Comparison of ENCODE assay signal across 9 cellular contexts in the genomic region with DNA sequence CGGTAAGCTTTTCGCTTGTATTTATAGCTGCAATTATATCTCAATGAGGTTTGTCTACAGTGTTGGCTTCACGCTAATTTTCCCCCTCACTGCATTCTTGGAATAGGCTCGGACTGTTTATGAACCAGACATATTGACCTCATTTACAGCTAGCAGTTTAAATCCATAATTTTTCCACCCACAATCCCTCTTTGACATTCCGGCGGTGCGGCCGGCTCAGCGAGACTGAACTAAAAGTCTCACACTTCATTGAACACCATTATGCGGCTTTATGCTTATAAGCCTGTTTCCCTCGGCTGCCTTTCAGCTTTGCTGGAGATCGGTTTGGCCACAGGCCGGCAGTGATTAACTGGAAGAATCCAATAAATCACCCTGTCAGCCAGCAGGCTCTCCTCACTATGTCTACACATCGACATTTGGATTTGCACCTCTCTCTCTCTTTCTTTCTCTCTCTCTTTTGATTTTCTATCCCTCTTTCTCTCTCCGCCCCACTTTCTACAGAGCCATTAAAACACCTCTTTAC.
DNase-seq lines count a peak whose midpoint lies in the region; ATAC-seq and TF ChIP-seq lines count a peak whose summit lies in the region.
"Had no signal": no experiment of that assay in that cellular context is flagged by ENCODE, and none has a peak within 500 bp of the region (broad histone marks: within the 10 kb centered on the region; RNA-seq: fewer than 3 reads in every experiment).

No MANE protein-coding gene starts in this region.

- TF ChIP-seq EP300 in stomach (IDR thresholded peaks at IDR 0.05), result no peak

- TF ChIP-seq CTCF in glutamatergic neuron (IDR thresholded peaks at IDR 0.05; ENCODE audit: partially characterized antibody, unreplicated experiment) (no peak), stomach (IDR thresholded peaks at IDR 0.05) (no peak)

- DNase-seq in HEK293T (ENCODE audit: extremely low spot score) (peak; percentile 98), NCI-H748 treated with DMSO at 0.1 percent for 48 hours (lab: John Stamatoyannopoulos, UW) (peak; percentile 89), glutamatergic neuron (peak; percentile 54), stomach (no peak), amniotic stem cell (lab: John Stamatoyannopoulos, UW) (no peak), cerebellar nuclear complex (lab: John Stamatoyannopoulos, UW) (no peak)

- H3K27me3 Mint-ChIP-seq in glutamatergic neuron (ENCODE audit: unreplicated experiment), result peaks cover 2% of the 10 kb centered on the region
- H3K27me3 Mint-ChIP-seq: stimulated activated memory B cell treated with anti-CD40 and anti-IgM and Interleukin-4, amounts not matched to agents 10 μg/mL and 1 μg/mL and 100 μg/mL, for 72 hours had no signal

- WGBS in stomach, 5 donors, result 16 to 18% (median 17%) methylated on average over 15 of the region's 15 CpGs

- intact Hi-C loops in stomach (cut with DNase I; ENCODE audit: low total_unique reads), result no loop called here

- ATAC-seq in HG03378 (IDR thresholded peaks at IDR 0.05; ENCODE audit: unreplicated experiment), result no peak
- ATAC-seq in HG03439 (IDR thresholded peaks at IDR 0.05; ENCODE audit: unreplicated experiment), result no peak
- ATAC-seq: stimulated activated memory B cell treated with anti-CD40 and anti-IgM and Interleukin-4, amounts not matched to agents 10 μg/mL and 1 μg/mL and 100 μg/mL, for 72 hours had no signal

- peaks cover 4% of the 10 kb centered on the region for H3K4me1 Mint-ChIP-seq in glutamatergic neuron (ENCODE audit: low read depth, unreplicated experiment)
- H3K4me1 Mint-ChIP-seq: stimulated activated memory B cell treated with anti-CD40 and anti-IgM and Interleukin-4, amounts not matched to agents 10 μg/mL and 1 μg/mL and 100 μg/mL, for 72 hours had no signal

- no peak overlapping the region for H3K27ac ChIP-seq in stomach

- no peaks in the 10 kb centered on the region for H3K9me3 ChIP-seq in stomach

- peaks cover 2% of the 10 kb centered on the region for H3K36me3 Mint-ChIP-seq in glutamatergic neuron (ENCODE audit: unreplicated experiment)
- H3K36me3 Mint-ChIP-seq: stimulated activated memory B cell treated with anti-CD40 and anti-IgM and Interleukin-4, amounts not matched to agents 10 μg/mL and 1 μg/mL and 100 μg/mL, for 72 hours had no signal

- no peak overlapping the region for H3K27ac Mint-ChIP-seq in glutamatergic neuron (ENCODE audit: unreplicated experiment)
- H3K27ac Mint-ChIP-seq: stimulated activated memory B cell treated with anti-CD40 and anti-IgM and Interleukin-4, amounts not matched to agents 10 μg/mL and 1 μg/mL and 100 μg/mL, for 72 hours had no signal

- CTCF ChIA-PET in HEK293T (lab: Yijun Ruan, JAX), result interaction anchor here (0.6 to 2.8 kb wide), 7 partner anchors 12 to 175 kb away, joined by 3 to 20 read pairs (median 3); no protein-coding TSS in a partner anchor

- H3K27me3 ChIP-seq in stomach, result peaks cover 0 to 21% (median 15%) of the 10 kb centered on the region in 3 donors

- no peaks in the 10 kb centered on the region for H3K9me3 Mint-ChIP-seq in glutamatergic neuron (ENCODE audit: unreplicated experiment)

- H3K4me3 ChIP-seq in stomach, result peak overlapping the region in 3 of 4 donors; percentile 6 to 34 (median 22)

- POLR2A ChIA-PET in HEK293T (lab: Yijun Ruan, JAX), result interaction anchor here (0.7 to 4.1 kb wide), 8 partner anchors 13 to 317 kb away, joined by 3 to 59 read pairs (median 4); a partner anchor contains a TSS

- H3K4me1 ChIP-seq in stomach, result peaks cover 0 to 18% (median 7%) of the 10 kb centered on the region in 4 donors

- no peak overlapping the region for H3K4me3 Mint-ChIP-seq in glutamatergic neuron (ENCODE audit: unreplicated experiment)
- H3K4me3 Mint-ChIP-seq: stimulated activated memory B cell treated with anti-CD40 and anti-IgM and Interleukin-4, amounts not matched to agents 10 μg/mL and 1 μg/mL and 100 μg/mL, for 72 hours had no signal

- no peaks in the 10 kb centered on the region for H3K36me3 ChIP-seq in stomach

- TF ChIP-seq POLR2A in stomach (IDR thresholded peaks at IDR 0.05), result no peak

TF ChIP-seq in HEK293T, 16 proteins besides CTCF, POLR2A, EP300 and RAD21:
- TF ChIP-seq HDGF (IDR thresholded peaks at IDR 0.05; ENCODE audit: borderline replicate concordance) (no peak), FOXA1 (IDR thresholded peaks at IDR 0.05) (no peak), LEF1 (IDR thresholded peaks at IDR 0.05; ENCODE audit: borderline replicate concordance) (no peak), ZNF384 (IDR thresholded peaks at IDR 0.05) (no peak), BHLHE40 (IDR thresholded peaks at IDR 0.05; ENCODE audit: borderline replicate concordance) (no peak), ARNT (IDR thresholded peaks at IDR 0.05) (no peak), ELF4 (IDR thresholded peaks at IDR 0.05) (no peak), FOXK2 (IDR thresholded peaks at IDR 0.05) (no peak), FOXM1 (IDR thresholded peaks at IDR 0.05; ENCODE audit: borderline replicate concordance) (no peak), SUZ12 (IDR thresholded peaks at IDR 0.05) (no peak), NFRKB (IDR thresholded peaks at IDR 0.05) (no peak), L3MBTL2 (conservative IDR thresholded peaks at IDR 0.05) (no peak), CTBP1 (IDR thresholded peaks at IDR 0.05; ENCODE audit: borderline replicate concordance) (no peak), SP1 (IDR thresholded peaks at IDR 0.05) (no peak), TARDBP (IDR thresholded peaks at IDR 0.05) (no peak)
- TF ChIP-seq, protein P1, sequence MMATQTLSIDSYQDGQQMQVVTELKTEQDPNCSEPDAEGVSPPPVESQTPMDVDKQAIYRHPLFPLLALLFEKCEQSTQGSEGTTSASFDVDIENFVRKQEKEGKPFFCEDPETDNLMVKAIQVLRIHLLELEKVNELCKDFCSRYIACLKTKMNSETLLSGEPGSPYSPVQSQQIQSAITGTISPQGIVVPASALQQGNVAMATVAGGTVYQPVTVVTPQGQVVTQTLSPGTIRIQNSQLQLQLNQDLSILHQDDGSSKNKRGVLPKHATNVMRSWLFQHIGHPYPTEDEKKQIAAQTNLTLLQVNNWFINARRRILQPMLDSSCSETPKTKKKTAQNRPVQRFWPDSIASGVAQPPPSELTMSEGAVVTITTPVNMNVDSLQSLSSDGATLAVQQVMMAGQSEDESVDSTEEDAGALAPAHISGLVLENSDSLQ (IDR thresholded peaks at IDR 0.05), result no peak

Comparison
In these comparisons a context has a peak if more than half of its experiments do, and no peak if none do; other contexts are left out.
1. DNase-seq: peak in HEK293T (single experiment), NCI-H748 treated with DMSO at 0.1 percent for 48 hours (single experiment) and glutamatergic neuron (single experiment); none in stomach (single experiment), amniotic stem cell (single experiment) and cerebellar nuclear complex (0 of 2).